29 cellular contexts compared by ENCODE assay signal in the genomic region with DNA sequence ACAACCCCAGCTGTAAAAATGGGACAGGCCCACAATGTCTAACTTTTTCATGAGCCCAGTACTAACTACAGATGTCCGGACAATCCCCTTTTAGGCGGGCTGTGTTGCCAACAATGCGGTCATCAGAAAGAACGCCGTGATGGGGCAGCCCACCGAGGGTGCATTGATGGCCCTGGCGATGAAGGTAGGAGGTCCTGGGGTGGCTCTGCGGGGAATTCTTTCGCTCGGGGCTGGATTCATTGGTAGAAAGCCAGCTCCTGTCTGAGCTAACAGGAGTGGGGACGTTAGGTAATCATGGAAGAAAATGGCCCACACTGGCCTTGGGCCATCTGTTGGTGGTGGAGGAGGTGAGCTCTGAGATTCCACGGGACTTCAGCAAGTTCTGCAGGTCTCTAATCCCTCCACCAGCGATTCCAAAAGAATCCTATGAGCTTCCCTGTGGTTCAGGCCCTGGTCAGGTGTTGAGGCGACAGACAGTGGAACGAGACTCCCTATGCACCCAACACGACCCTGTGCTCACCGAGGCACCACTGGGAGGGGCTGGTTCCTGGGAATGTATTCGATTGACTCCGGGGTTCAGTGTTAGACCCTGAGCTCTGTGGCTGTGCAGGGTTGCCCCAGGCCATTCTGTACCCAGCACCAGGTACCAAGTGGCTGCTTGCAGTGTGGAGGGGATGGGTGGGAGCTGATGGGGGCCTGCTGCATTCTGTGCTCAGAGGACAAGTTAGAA.
"Had no signal": no experiment of that assay in that cellular context is flagged by ENCODE, and none has a peak within 500 bp of the region (broad histone marks: within the 10 kb centered on the region; RNA-seq: fewer than 3 reads in every experiment).

No MANE protein-coding gene starts in this region.

- H3K4me2 ChIP-seq: smooth muscle cell had no signal

- H3K9me3 ChIP-seq: esophagus muscularis mucosa, heart right ventricle, left lung, psoas muscle, sigmoid colon, suprapubic skin, tibial artery had no signal

- H3K36me3 Mint-ChIP-seq: activated naive CD8-positive, alpha-beta T cell treated with anti-CD3 and anti-CD28 coated beads, Interleukin-2, amount 10 ng/mL, durations not matched to agents 7 days and 5 days; naive B cell had no signal

- H3K4me3 ChIP-seq: esophagus muscularis mucosa, heart right ventricle, left lung, lung, psoas muscle, sigmoid colon, smooth muscle cell, suprapubic skin, tibial artery had no signal

- H3K9me3 Mint-ChIP-seq: activated naive CD4-positive, alpha-beta T cell treated with anti-CD3 and anti-CD28 coated beads for 36 hours; activated naive CD8-positive, alpha-beta T cell treated with anti-CD3 and anti-CD28 coated beads, Interleukin-2, amount 10 ng/mL, durations not matched to agents 7 days and 5 days; activated T-helper 1 cell treated with anti-CD3 and anti-CD28 coated beads, Interleukin-12 subunit alpha, Interleukin-12 subunit beta, Interleukin-2, Interleukin-4 antibody, amounts not matched to agents 30 ng/mL and 10 ng/mL and 1 ng/mL, durations not matched to agents 14 hours and 24 hours and 36 hours; T-helper 2 cell treated with Interferon-gamma antibody and Interleukin-4, amounts not matched to agents 5 μg/mL and 100 μg/mL, for 36 hours had no signal

- H3K4me3 Mint-ChIP-seq: activated naive CD4-positive, alpha-beta T cell treated with anti-CD3 and anti-CD28 coated beads for 36 hours; activated naive CD8-positive, alpha-beta T cell treated with anti-CD3 and anti-CD28 coated beads, Interleukin-2, amount 10 ng/mL, durations not matched to agents 7 days and 5 days; activated T-helper 1 cell treated with anti-CD3 and anti-CD28 coated beads, Interleukin-12 subunit alpha, Interleukin-12 subunit beta, Interleukin-2, Interleukin-4 antibody, amounts not matched to agents 30 ng/mL and 10 ng/mL and 1 ng/mL, durations not matched to agents 14 hours and 24 hours and 36 hours; T-helper 2 cell treated with Interferon-gamma antibody and Interleukin-4, amounts not matched to agents 5 μg/mL and 100 μg/mL, for 36 hours had no signal

- ATAC-seq: activated CD4-positive, CD25-positive, alpha-beta regulatory T cell treated with anti-CD3 and anti-CD28 coated beads, Interleukin-2, amount 50 U/mL, for 24 hours; left lung; psoas muscle had no signal

- H3K79me2 ChIP-seq: parathyroid adenoma had no signal

- H3K27ac Mint-ChIP-seq: activated naive CD4-positive, alpha-beta T cell treated with anti-CD3 and anti-CD28 coated beads for 36 hours; activated naive CD8-positive, alpha-beta T cell treated with anti-CD3 and anti-CD28 coated beads, Interleukin-2, amount 10 ng/mL, durations not matched to agents 7 days and 5 days; activated T-helper 1 cell treated with anti-CD3 and anti-CD28 coated beads, Interleukin-12 subunit alpha, Interleukin-12 subunit beta, Interleukin-2, Interleukin-4 antibody, amounts not matched to agents 30 ng/mL and 10 ng/mL and 1 ng/mL, durations not matched to agents 14 hours and 24 hours and 36 hours; naive B cell; T-helper 2 cell treated with Interferon-gamma antibody and Interleukin-4, amounts not matched to agents 5 μg/mL and 100 μg/mL, for 36 hours had no signal

- H3K27ac ChIP-seq: brain microvascular endothelial cell, esophagus muscularis mucosa, heart right ventricle, left lung, parathyroid adenoma, psoas muscle, sigmoid colon, suprapubic skin, tibial artery, VCaP had no signal

- DNase-seq: activated CD4-positive, alpha-beta T cell treated with anti-CD3 and anti-CD28 coated beads for 48 hours; activated CD4-positive, alpha-beta T cell treated with anti-CD3 and anti-CD28 coated beads, Interleukin-2, amount 50 U/mL, for 48 hours; activated CD8-positive, alpha-beta memory T cell treated with anti-CD3 and anti-CD28 coated beads, Interleukin-2, amount 50 U/mL, for 4 hours; activated effector memory CD4-positive, alpha-beta T cell treated with anti-CD3 and anti-CD28 coated beads, Interleukin-2, amount 50 U/mL, for 16 hours; activated naive CD4-positive, alpha-beta T cell treated with anti-CD3 and anti-CD28 coated beads for 36 hours; activated naive CD8-positive, alpha-beta T cell treated with anti-CD3 and anti-CD28 coated beads, Interleukin-2, amount 10 ng/mL, durations not matched to agents 7 days and 5 days; activated T-cell treated with anti-CD3 and anti-CD28 coated beads, Interleukin-2, amount 50 U/mL, for 1 hour; brain microvascular endothelial cell; foreskin melanocyte; heart right ventricle; left lung; naive B cell; occipital lobe; psoas muscle; sigmoid colon; stimulated activated CD4-positive, alpha-beta T cell treated with anti-CD3 and anti-CD28 coated beads, Interleukin-15, amount 100 ng/mL, for 24 hours; stimulated activated CD4-positive, alpha-beta T cell treated with anti-CD3 and anti-CD28 coated beads, Interleukin-2, amount 100 ng/mL, for 24 hours; stimulated activated naive CD4-positive, alpha-beta T cell; T-helper 1 cell; tibial artery had no signal

- H3K36me3 ChIP-seq: brain microvascular endothelial cell, esophagus muscularis mucosa, heart right ventricle, sigmoid colon, suprapubic skin, tibial artery had no signal

- H3K4me1 Mint-ChIP-seq: activated naive CD8-positive, alpha-beta T cell treated with anti-CD3 and anti-CD28 coated beads, Interleukin-2, amount 10 ng/mL, durations not matched to agents 7 days and 5 days; naive B cell had no signal

- H3K9ac ChIP-seq: parathyroid adenoma had no signal

- H3K4me1 ChIP-seq: esophagus muscularis mucosa, heart right ventricle, left lung, parathyroid adenoma, psoas muscle, sigmoid colon, suprapubic skin, tibial artery had no signal
